In genomic region chr13:98677398-98677797, GRCh38 we compare ENCODE assay signal across 18 cellular contexts.
DNase-seq lines count a peak whose midpoint lies in the region; TF ChIP-seq lines count a peak whose summit lies in the region.
"Had no signal": no experiment of that assay in that cellular context is flagged by ENCODE, and none has a peak within 500 bp of the region (broad histone marks: within the 10 kb centered on the region; RNA-seq: fewer than 3 reads in every experiment).

No MANE protein-coding gene starts in this region.

- DNase-seq in activated CD8-positive, alpha-beta memory T cell treated with anti-CD3 and anti-CD28 coated beads for 24 hours: peak; percentile 17
- no peak for DNase-seq in activated CD8-positive, alpha-beta memory T cell treated with anti-CD3 and anti-CD28 coated beads, Interleukin-2, amount 50 U/mL, for 48 hours
- DNase-seq in astrocyte of the spinal cord (ENCODE audit: low read depth, low spot score) (peak; percentile 98), fibroblast of the aortic adventitia (ENCODE audit: low read depth) (peak; percentile 23), smooth muscle cell of the brain vasculature (ENCODE audit: low read depth, low spot score) (peak; percentile 66), GF-D8 (lab: John Stamatoyannopoulos, UW) (no peak), DMS79 treated with DMSO at 0.1 percent for 48 hours (lab: John Stamatoyannopoulos, UW) (no peak)
- DNase-seq in activated naive CD4-positive, alpha-beta T cell treated with Interleukin-2 at 50 U/mL for 16 hours: no peak
- DNase-seq: activated CD4-positive, alpha-beta T cell treated with anti-CD3 and anti-CD28 coated beads for 4 hours; activated naive CD4-positive, alpha-beta T cell treated with anti-CD3 and anti-CD28 coated beads, Interleukin-2, amount 10 ng/mL, durations not matched to agents 7 days and 5 days; DND-41; effector memory CD4-positive, alpha-beta T cell; NCI-H187; NCI-H526 treated with DMSO at 0.1 percent for 48 hours; psoas muscle had no signal

- in situ Hi-C loops in astrocyte of the spinal cord (cut with HindIII; ENCODE audit: low sequenced_read_pairs): no loop called here

- H3K4me3 ChIP-seq in astrocyte of the spinal cord (ENCODE audit: low read depth, low read length) (peak overlapping the region; percentile 18), fibroblast of the aortic adventitia (ENCODE audit: low read depth, low read length) (no peak overlapping the region)
- H3K4me3 ChIP-seq: BLaER1, GM12878, psoas muscle, SJSA1 had no signal

- TF ChIP-seq CTCF in astrocyte of the spinal cord (IDR thresholded peaks at IDR 0.05; ENCODE audit: low read depth, low read length): no peak
- no peak for TF ChIP-seq CTCF in fibroblast of the aortic adventitia (IDR thresholded peaks at IDR 0.05; ENCODE audit: insufficient read depth, low read length)

Comparison
In these comparisons a context has a peak if more than half of its experiments do, and no peak if none do; other contexts are left out.
1. DNase-seq: peak in activated CD8-positive, alpha-beta memory T cell treated with anti-CD3 and anti-CD28 coated beads for 24 hours (single experiment), astrocyte of the spinal cord (single experiment), fibroblast of the aortic adventitia (single experiment) and smooth muscle cell of the brain vasculature (single experiment); none in activated CD8-positive, alpha-beta memory T cell treated with anti-CD3 and anti-CD28 coated beads, Interleukin-2, amount 50 U/mL, for 48 hours (single experiment), activated naive CD4-positive, alpha-beta T cell treated with Interleukin-2 at 50 U/mL for 16 hours (single experiment), GF-D8 (single experiment) and DMS79 treated with DMSO at 0.1 percent for 48 hours (single experiment).